In genomic region chr4:108529102-108529501, GRCh38 we compare ENCODE assay signal across 21 cellular contexts.
"Had no signal": no experiment of that assay in that cellular context is flagged by ENCODE, and none has a peak within 500 bp of the region (broad histone marks: within the 10 kb centered on the region; RNA-seq: fewer than 3 reads in every experiment).

No MANE protein-coding gene starts in this region.

- ATAC-seq: activated T-cell treated with anti-CD3 and anti-CD28 coated beads, Interleukin-2, amount 50 U/mL, for 72 hours; heart left ventricle; left cardiac atrium; sciatic nerve; stimulated activated memory B cell treated with anti-CD40 and anti-IgM and Interleukin-4, amounts not matched to agents 10 μg/mL and 1 μg/mL and 100 μg/mL, for 72 hours; WTC11 had no signal

- H3K27ac ChIP-seq: coronary artery, epithelial cell of prostate, heart left ventricle, stomach, uterus had no signal

- H3K27me3 Mint-ChIP-seq: activated naive CD4-positive, alpha-beta T cell treated with anti-CD3 and anti-CD28 coated beads, Interleukin-2, amount 10 ng/mL, durations not matched to agents 7 days and 5 days had no signal

- DNase-seq: activated CD4-positive, alpha-beta T cell treated with anti-CD3 and anti-CD28 coated beads, Interleukin-2, amount 50 U/mL, for 48 hours; activated effector memory CD4-positive, alpha-beta T cell treated with Interleukin-2 at 50 U/mL for 16 hours; activated naive CD4-positive, alpha-beta T cell treated with anti-CD3 and anti-CD28 coated beads, Interleukin-2, amount 10 ng/mL, durations not matched to agents 7 days and 5 days; activated T-cell treated with anti-CD3 and anti-CD28 coated beads, Interleukin-2, amount 50 U/mL, for 72 hours; amygdala; cerebellar nuclear complex; heart left ventricle; islet precursor cell; left cardiac atrium; small intestine; stimulated activated CD4-positive, alpha-beta T cell treated with anti-CD3 and anti-CD28 coated beads, Interleukin-15, amount 100 ng/mL, for 24 hours; stomach; T-helper 9 cell; trophoblast cell; uterus had no signal

- H3K9me3 Mint-ChIP-seq: WTC11 had no signal

- H3K27me3 ChIP-seq: heart left ventricle, stomach, uterus had no signal

- H3K4me3 ChIP-seq: coronary artery, heart left ventricle, stomach, uterus had no signal

- H3K4me3 Mint-ChIP-seq: activated naive CD4-positive, alpha-beta T cell treated with anti-CD3 and anti-CD28 coated beads, Interleukin-2, amount 10 ng/mL, durations not matched to agents 7 days and 5 days; memory B cell; stimulated activated memory B cell treated with anti-CD40 and anti-IgM and Interleukin-4, amounts not matched to agents 10 μg/mL and 1 μg/mL and 100 μg/mL, for 72 hours; WTC11 had no signal

- H3K9me3 ChIP-seq: heart left ventricle, stomach, uterus had no signal

- H3K4me1 ChIP-seq: stomach, uterus had no signal

- H3K27ac Mint-ChIP-seq: memory B cell; stimulated activated memory B cell treated with anti-CD40 and anti-IgM and Interleukin-4, amounts not matched to agents 10 μg/mL and 1 μg/mL and 100 μg/mL, for 72 hours; WTC11 had no signal

- H3K36me3 Mint-ChIP-seq: memory B cell; stimulated activated memory B cell treated with anti-CD40 and anti-IgM and Interleukin-4, amounts not matched to agents 10 μg/mL and 1 μg/mL and 100 μg/mL, for 72 hours; WTC11 had no signal

- H3K36me3 ChIP-seq: heart left ventricle, stomach, uterus had no signal
